8 cellular contexts compared by ENCODE assay signal in genomic region chr6:35370124-35370741, GRCh38. TPM values are rescaled to one million over a fixed set of nuclear protein-coding genes. Genes with fewer than 3 reads are reported as not detected.
A peak's percentile ranks its signal among the peaks of the same experiment; 100 is the strongest.
DNase-seq lines count a peak whose midpoint lies in the region; ATAC-seq, FAIRE-seq and TF ChIP-seq lines count a peak whose summit lies in the region.

No MANE protein-coding gene starts in this region.

- H3K9me3 ChIP-seq in CD4-positive, alpha-beta T cell (ENCODE audit: control insufficient read depth, low read length), result no peaks in the 10 kb centered on the region
- H3K9me3 ChIP-seq in HCT116 (ENCODE audit: control insufficient read depth in 1 of 2, insufficient read depth in 1 of 2, low read depth in 1 of 2, low read length in 2 of 2), result no peaks in the 10 kb centered on the region
- H3K9me3 ChIP-seq in right atrium auricular region, result no peaks in the 10 kb centered on the region
- H3K9me3 ChIP-seq in smooth muscle cell (replicated peaks; ENCODE audit: low read depth), result no peaks in the 10 kb centered on the region

- peak overlapping the region; percentile 60 for H3K9ac ChIP-seq in HCT116 (ENCODE audit: low read length)
- peak overlapping the region; percentile 82 for H3K9ac ChIP-seq in smooth muscle cell (ENCODE audit: low read depth)

- BruUV-seq in HCT116 (replicated peaks; lab: Mats Ljungman, UMichigan), result TSS peak; percentile 97

- H2AFZ ChIP-seq in HCT116 (ENCODE audit: low read depth, low read length, poor library complexity, severe bottlenecking), result no peak overlapping the region
- no peak overlapping the region for H2AFZ ChIP-seq in smooth muscle cell (ENCODE audit: low read depth)

- peaks cover 33% of the 10 kb centered on the region for H3K36me3 Mint-ChIP-seq in CD4-positive, alpha-beta T cell (ENCODE audit: low read depth)
- H3K36me3 Mint-ChIP-seq in activated naive CD8-positive, alpha-beta T cell treated with anti-CD3 and anti-CD28 coated beads, Interleukin-2, amount 50 U/mL, for 24 hours (ENCODE audit: low read depth), result peaks cover 28% of the 10 kb centered on the region

- H3K4me2 ChIP-seq in HCT116 (ENCODE audit: low read length) (peak overlapping the region; percentile 76), smooth muscle cell (peak overlapping the region; percentile 75)

- H3K27ac Mint-ChIP-seq in CD4-positive, alpha-beta T cell, result peak overlapping the region; percentile 79
- H3K27ac Mint-ChIP-seq in activated naive CD8-positive, alpha-beta T cell treated with anti-CD3 and anti-CD28 coated beads, Interleukin-2, amount 50 U/mL, for 24 hours, result peak overlapping the region; percentile 87

- 17% methylated on average over 8 of the region's 8 CpGs for WGBS in smooth muscle cell (ENCODE audit: low lambda C conversion rate)

- no peak for TF ChIP-seq RAD21 in HCT116 (IDR thresholded peaks at IDR 0.05; ENCODE audit: low read depth)

- POLR2A ChIA-PET in CD4-positive, alpha-beta T cell (lab: Charles Lee), result interaction anchor here (1.0 kb wide), 1 partner anchor 10 kb away, joined by 5 read pairs; no protein-coding TSS in a partner anchor
- POLR2A ChIA-PET in HCT116 (lab: Charles Lee), result interaction anchor here (1.2 to 1.6 kb wide), 2 partner anchors 29 to 30 kb away, joined by 3 to 4 read pairs; no protein-coding TSS in a partner anchor

- peaks cover 58 to 67% of the 10 kb centered on the region in 2 experiments for H3K4me1 ChIP-seq in HCT116 (ENCODE audit: control insufficient read depth in 1 of 2, insufficient read depth in 2 of 2, low read length in 2 of 2)
- H3K4me1 ChIP-seq in right atrium auricular region, result peaks cover 0 to 40% of the 10 kb centered on the region in 2 donors
- peaks cover 23% of the 10 kb centered on the region for H3K4me1 ChIP-seq in smooth muscle cell (ENCODE audit: low read depth)

- H3K79me2 ChIP-seq in HCT116 (ENCODE audit: insufficient read depth, low read length) (peaks cover 68% of the 10 kb centered on the region), smooth muscle cell (ENCODE audit: low read depth) (peaks cover 59% of the 10 kb centered on the region)

- peaks cover 30% of the 10 kb centered on the region for H3F3A ChIP-seq in smooth muscle cell (ENCODE audit: low read depth)

- H3K27ac ChIP-seq in CD4-positive, alpha-beta T cell (ENCODE audit: low read depth, low read length), result peak overlapping the region; percentile 5
- H3K27ac ChIP-seq in HCT116 (ENCODE audit: low read depth, low read length) (peak overlapping the region; percentile 68), right atrium auricular region (peak overlapping the region; percentile 66), smooth muscle cell (ENCODE audit: low read depth) (peak overlapping the region; percentile 98)

- intact Hi-C loops in CD4-positive, alpha-beta T cell (cut with DNase I, micrococcal nuclease), result no loop called here
- intact Hi-C loops in HCT116 (cut with micrococcal nuclease), result no loop called here

- H3K36me3 ChIP-seq in HCT116 (ENCODE audit: control insufficient read depth in 1 of 2, insufficient read depth in 2 of 2, low read length in 2 of 2) (no peaks in the 10 kb centered on the region; a peak in 1 of 4 replicates), right atrium auricular region (no peaks in the 10 kb centered on the region), smooth muscle cell (ENCODE audit: low read depth) (no peaks in the 10 kb centered on the region)

- no peaks in the 10 kb centered on the region for H3K27me3 ChIP-seq in CD4-positive, alpha-beta T cell (ENCODE audit: control insufficient read depth, insufficient read depth, low read length)
- H3K27me3 ChIP-seq in HCT116 (ENCODE audit: insufficient read depth, low read length) (no peaks in the 10 kb centered on the region), right atrium auricular region (no peaks in the 10 kb centered on the region), smooth muscle cell (ENCODE audit: low read depth) (no peaks in the 10 kb centered on the region)

- CTCF ChIA-PET in CD4-positive, alpha-beta T cell (lab: Charles Lee), result no interaction called here
- CTCF ChIA-PET in HCT116 (lab: Charles Lee), result interaction anchor here (1.1 kb wide), 1 partner anchor 28 kb away, joined by 4 read pairs; the partner anchor contains the start of gene PPARD

- H3K4me3 Mint-ChIP-seq in CD4-positive, alpha-beta T cell, result peak overlapping the region; percentile 67
- H3K4me3 Mint-ChIP-seq in activated naive CD8-positive, alpha-beta T cell treated with anti-CD3 and anti-CD28 coated beads, Interleukin-2, amount 50 U/mL, for 24 hours, result peak overlapping the region; percentile 58

- peak overlapping the region; percentile 15 to 30 for H3K4me3 ChIP-seq in HCT116 (replicated peaks in 1 of 2; ENCODE audit: low read depth in 1 of 2, low read length in 2 of 2)
- no peak overlapping the region for H3K4me3 ChIP-seq in right atrium auricular region
- no peak overlapping the region for H3K4me3 ChIP-seq in smooth muscle cell

- no peak for TF ChIP-seq CTCF in CD4-positive, alpha-beta T cell (IDR thresholded peaks at IDR 0.05)
- TF ChIP-seq CTCF in HCT116 (IDR thresholded peaks at IDR 0.05 in 2 of 3, conservative IDR thresholded peaks at IDR 0.05 in 1 of 3; ENCODE audit: borderline replicate concordance in 1 of 3, insufficient read depth in 1 of 3, low read depth in 2 of 3, low read length in 2 of 3) (no peak), right atrium auricular region (IDR thresholded peaks at IDR 0.05) (no peak), smooth muscle cell (IDR thresholded peaks at IDR 0.05; ENCODE audit: borderline replicate concordance, insufficient read depth, poor library complexity, severe bottlenecking) (no peak)

- no peaks in the 10 kb centered on the region for H3K27me3 Mint-ChIP-seq in CD4-positive, alpha-beta T cell
- H3K27me3 Mint-ChIP-seq in activated naive CD8-positive, alpha-beta T cell treated with anti-CD3 and anti-CD28 coated beads, Interleukin-2, amount 50 U/mL, for 24 hours, result no peaks in the 10 kb centered on the region

- RAD21 ChIA-PET in HCT116 (lab: Charles Lee; ENCODE audit: low non-redundant PET in 1 of 2, low total read pairs in 2 of 2, uncharacterized antibody in 2 of 2, unreplicated experiment in 2 of 2), result no interaction called here

- TF ChIP-seq POLR2A in HCT116 (IDR thresholded peaks at IDR 0.05; ENCODE audit: borderline replicate concordance, extremely low read depth, insufficient read depth, insufficient read length), result no peak

- peaks cover 83% of the 10 kb centered on the region for H3K4me1 Mint-ChIP-seq in CD4-positive, alpha-beta T cell (ENCODE audit: low read depth)
- peaks cover 65% of the 10 kb centered on the region for H3K4me1 Mint-ChIP-seq in activated naive CD8-positive, alpha-beta T cell treated with anti-CD3 and anti-CD28 coated beads, Interleukin-2, amount 50 U/mL, for 24 hours

- peak; percentile 87 for FAIRE-seq in RCC 7860 (lab: Jason Lieb, UNC)

- H4K20me1 ChIP-seq in HCT116 (ENCODE audit: insufficient read depth) (no peaks in the 10 kb centered on the region), smooth muscle cell (ENCODE audit: low read depth) (no peaks in the 10 kb centered on the region)

- H3K9me3 Mint-ChIP-seq in CD4-positive, alpha-beta T cell, result no peaks in the 10 kb centered on the region
- no peaks in the 10 kb centered on the region for H3K9me3 Mint-ChIP-seq in activated naive CD8-positive, alpha-beta T cell treated with anti-CD3 and anti-CD28 coated beads, Interleukin-2, amount 50 U/mL, for 24 hours

- no peaks in the 10 kb centered on the region for H3K9me2 ChIP-seq in HCT116 (ENCODE audit: insufficient read depth)

- peak in 3 of 10 experiments; percentile 8 to 34 (median 14) for DNase-seq in CD4-positive, alpha-beta T cell
- DNase-seq in HCT116 (ENCODE audit: low read depth, low spot score), result peak; percentile 73
- DNase-seq in RCC 7860 (ENCODE audit: low spot score), result peak; percentile 96
- DNase-seq in activated naive CD8-positive, alpha-beta T cell treated with anti-CD3 and anti-CD28 coated beads, Interleukin-2, amount 50 U/mL, for 24 hours, result peak; percentile 61
- peak; percentile 89 for DNase-seq in right atrium auricular region (ENCODE audit: low spot score)
- peak; percentile 32 for DNase-seq in smooth muscle cell (lab: John Stamatoyannopoulos, UW; ENCODE audit: unreplicated experiment)
- no peak for DNase-seq in NCI-H187 treated with DMSO at 0.1 percent for 48 hours (lab: John Stamatoyannopoulos, UW)
- no peak for DNase-seq in NCI-H748 (lab: John Stamatoyannopoulos, UW; ENCODE audit: unreplicated experiment)

- ATAC-seq in CD4-positive, alpha-beta T cell (ENCODE audit: poor library complexity), result peak; percentile 58
- ATAC-seq in HCT116, result peak; percentile 65
- peak; percentile 81 for ATAC-seq in activated naive CD8-positive, alpha-beta T cell treated with anti-CD3 and anti-CD28 coated beads, Interleukin-2, amount 50 U/mL, for 24 hours

TF ChIP-seq in HCT116, 20 proteins besides CTCF, POLR2A, EP300 and RAD21 (continues in another document):
- TF ChIP-seq ZBTB33 (IDR thresholded peaks at IDR 0.05; ENCODE audit: extremely low read depth, insufficient replicate concordance, low read length), result peak; percentile 71
- no peak for TF ChIP-seq ZNF274 (IDR thresholded peaks at IDR 0.05; ENCODE audit: low read depth, low read length)
- peak; percentile 73; the same call in 1 of the 2 replicates for TF ChIP-seq SIN3A (IDR thresholded peaks at IDR 0.05; ENCODE audit: low read depth)
- peak; percentile 95 for TF ChIP-seq SP1 (IDR thresholded peaks at IDR 0.05; ENCODE audit: low read depth)
- peak; percentile 85; the same call in 1 of the 2 replicates for TF ChIP-seq CBX3 (IDR thresholded peaks at IDR 0.05; ENCODE audit: low read depth)
- TF ChIP-seq YY1 (IDR thresholded peaks at IDR 0.05; ENCODE audit: extremely low read depth, insufficient replicate concordance, low read depth, low read length), result peak; percentile 24
- TF ChIP-seq CEBPB (IDR thresholded peaks at IDR 0.05; ENCODE audit: low read depth), result peak; percentile 95

RNA-seq across cellular contexts. Expression of gene PPARD, which starts 27.9 kb away (rescaled TPM):
- total RNA-seq in CD4-positive, alpha-beta T cell, result 10 to 100 TPM; 34.1 to 37.0 TPM
- 38.4 TPM for total RNA-seq in HCT116 (2021; ENCODE audit: unreplicated experiment)
- 49.8 and 55.1 TPM in 2 replicates for polyA plus RNA-seq in HCT116 (2012)
- total RNA-seq in right atrium auricular region, result 10 to 100 TPM; 11.0 to 14.8 TPM
- 8.2 and 10.6 TPM in 2 replicates for total RNA-seq in smooth muscle cell
- polyA plus RNA-seq in smooth muscle cell, result 25.7 and 31.1 TPM in 2 replicates

Comparison
In these comparisons a context has a peak if more than half of its experiments do, and no peak if none do; other contexts are left out.
1. DNase-seq: peak in HCT116 (single experiment), RCC 7860 (single experiment), activated naive CD8-positive, alpha-beta T cell treated with anti-CD3 and anti-CD28 coated beads, Interleukin-2, amount 50 U/mL, for 24 hours (single experiment), right atrium auricular region (single experiment) and smooth muscle cell (single experiment); none in NCI-H187 treated with DMSO at 0.1 percent for 48 hours (single experiment) and NCI-H748 (single experiment).
2. H3K27ac ChIP-seq: peak in every context shown above with its lines; median percentile 98 in smooth muscle cell; 68 in HCT116; 66 in right atrium auricular region; 5 in CD4-positive, alpha-beta T cell.
3. H3K4me3 ChIP-seq: peak in HCT116 (2 of 2); none in right atrium auricular region (0 of 2) and smooth muscle cell (single experiment).
4. Peak in every context shown above with its lines, with median percentiles within 50 percentile points of each other: ATAC-seq.